ENCODE assay signal across 16 cellular contexts in the genomic region with DNA sequence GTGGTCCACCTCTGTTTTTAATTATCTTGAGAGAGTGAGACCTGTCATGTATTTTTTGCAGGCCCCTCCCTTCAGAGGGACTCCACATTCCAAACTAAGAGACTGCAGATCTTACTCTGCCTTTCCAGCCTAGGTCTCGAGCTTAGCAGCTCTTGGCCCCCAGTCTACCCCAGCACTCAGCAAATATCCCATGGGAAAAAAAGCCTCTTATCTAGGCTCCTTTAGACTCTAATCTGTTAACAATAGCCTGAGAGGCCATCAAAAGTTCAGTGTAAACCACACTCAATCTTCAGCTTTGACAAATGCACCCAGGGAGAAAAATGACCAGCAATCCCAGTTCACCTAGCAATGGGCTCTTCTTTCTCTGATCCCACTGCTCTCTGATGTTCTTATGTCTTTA.
"Had no signal": no experiment of that assay in that cellular context is flagged by ENCODE, and none has a peak within 500 bp of the region (broad histone marks: within the 10 kb centered on the region; RNA-seq: fewer than 3 reads in every experiment).

No MANE protein-coding gene starts in this region.

- H3K27ac Mint-ChIP-seq: activated CD4-positive, alpha-beta T cell treated with anti-CD3 and anti-CD28 coated beads, Interleukin-2, amount 10 ng/mL, durations not matched to agents 7 days and 5 days; activated CD8-positive, alpha-beta T cell treated with anti-CD3 and anti-CD28 coated beads, Interleukin-2, amount 10 ng/mL, durations not matched to agents 7 days and 5 days; activated T-cell treated with anti-CD3 and anti-CD28 coated beads, Interleukin-2, amount 50 U/mL, for 24 hours; stimulated activated memory B cell treated with anti-CD40 and anti-IgM and Interleukin-4, amounts not matched to agents 10 μg/mL and 1 μg/mL and 100 μg/mL, for 72 hours had no signal

- H3K4me3 ChIP-seq: adrenal gland, esophagus muscularis mucosa, spleen, testis, upper lobe of left lung had no signal

- H3K9me3 Mint-ChIP-seq: activated CD4-positive, alpha-beta T cell treated with anti-CD3 and anti-CD28 coated beads, Interleukin-2, amount 10 ng/mL, durations not matched to agents 7 days and 5 days; activated T-cell treated with anti-CD3 and anti-CD28 coated beads, Interleukin-2, amount 50 U/mL, for 24 hours; natural killer cell treated with Interleukin-12 subunit alpha and Interleukin-12 subunit beta and Interleukin-15 and Interleukin-18, amount 100 ng/mL, for 72 hours had no signal

- H3K36me3 ChIP-seq: adrenal gland, esophagus muscularis mucosa, spleen, upper lobe of left lung had no signal

- H3K27me3 ChIP-seq: adrenal gland, esophagus muscularis mucosa, spleen, testis, upper lobe of left lung had no signal

- H3K9me3 ChIP-seq: adrenal gland, esophagus muscularis mucosa, testis, upper lobe of left lung had no signal

- H3K36me3 Mint-ChIP-seq: natural killer cell treated with Interleukin-12 subunit alpha and Interleukin-12 subunit beta and Interleukin-15 and Interleukin-18, amount 100 ng/mL, for 72 hours had no signal

- H3K27ac ChIP-seq: adrenal gland, esophagus muscularis mucosa, spleen, testis, upper lobe of left lung had no signal

- H3K27me3 Mint-ChIP-seq: activated CD4-positive, alpha-beta T cell treated with anti-CD3 and anti-CD28 coated beads, Interleukin-2, amount 10 ng/mL, durations not matched to agents 7 days and 5 days; activated T-cell treated with anti-CD3 and anti-CD28 coated beads, Interleukin-2, amount 50 U/mL, for 24 hours; natural killer cell treated with Interleukin-12 subunit alpha and Interleukin-12 subunit beta and Interleukin-15 and Interleukin-18, amount 100 ng/mL, for 72 hours; stimulated activated memory B cell treated with anti-CD40 and anti-IgM and Interleukin-4, amounts not matched to agents 10 μg/mL and 1 μg/mL and 100 μg/mL, for 72 hours had no signal

- DNase-seq: activated CD4-positive, alpha-beta T cell treated with anti-CD3 and anti-CD28 coated beads, Interleukin-2, amount 10 ng/mL, durations not matched to agents 7 days and 5 days; activated CD8-positive, alpha-beta T cell treated with anti-CD3 and anti-CD28 coated beads, Interleukin-2, amount 10 ng/mL, durations not matched to agents 7 days and 5 days; activated naive CD4-positive, alpha-beta T cell treated with anti-CD3 and anti-CD28 coated beads, Interleukin-2, amount 50 U/mL, for 16 hours; activated T-cell treated with anti-CD3 and anti-CD28 coated beads, Interleukin-2, amount 50 U/mL, for 24 hours; adrenal gland; effector CD4-positive, alpha-beta T cell; mesenchymal stem cell; posterior cingulate gyrus; retina; spleen; stimulated activated CD4-positive, alpha-beta T cell treated with anti-CD3 and anti-CD28 coated beads, Interleukin-4, amount 100 ng/mL, for 4 hours; testis; upper lobe of left lung had no signal

- H3K4me3 Mint-ChIP-seq: activated CD4-positive, alpha-beta T cell treated with anti-CD3 and anti-CD28 coated beads, Interleukin-2, amount 10 ng/mL, durations not matched to agents 7 days and 5 days; activated CD8-positive, alpha-beta T cell treated with anti-CD3 and anti-CD28 coated beads, Interleukin-2, amount 10 ng/mL, durations not matched to agents 7 days and 5 days; activated T-cell treated with anti-CD3 and anti-CD28 coated beads, Interleukin-2, amount 50 U/mL, for 24 hours; natural killer cell treated with Interleukin-12 subunit alpha and Interleukin-12 subunit beta and Interleukin-15 and Interleukin-18, amount 100 ng/mL, for 72 hours; stimulated activated memory B cell treated with anti-CD40 and anti-IgM and Interleukin-4, amounts not matched to agents 10 μg/mL and 1 μg/mL and 100 μg/mL, for 72 hours had no signal

- H3K4me1 ChIP-seq: adrenal gland, esophagus muscularis mucosa, testis had no signal

- ATAC-seq: activated CD8-positive, alpha-beta T cell treated with anti-CD3 and anti-CD28 coated beads, Interleukin-2, amount 10 ng/mL, durations not matched to agents 7 days and 5 days; natural killer cell treated with Interleukin-12 subunit alpha and Interleukin-12 subunit beta and Interleukin-15 and Interleukin-18, amount 100 ng/mL, for 72 hours; stimulated activated memory B cell treated with anti-CD40 and anti-IgM and Interleukin-4, amounts not matched to agents 10 μg/mL and 1 μg/mL and 100 μg/mL, for 72 hours had no signal
